In genomic region chr14:32727827-32728226, GRCh38 we compare ENCODE assay signal across 19 cellular contexts.
A peak's percentile ranks its signal among the peaks of the same experiment; 100 is the strongest.
DNase-seq lines count a peak whose midpoint lies in the region; ATAC-seq and TF ChIP-seq lines count a peak whose summit lies in the region.
"Had no signal": no experiment of that assay in that cellular context is flagged by ENCODE, and none has a peak within 500 bp of the region (broad histone marks: within the 10 kb centered on the region; RNA-seq: fewer than 3 reads in every experiment).

No MANE protein-coding gene starts in this region.

- no peak overlapping the region for H2AFZ ChIP-seq in neuron (ENCODE audit: low read depth, low read length)

- H3K4me1 ChIP-seq in neuron (ENCODE audit: insufficient read depth, low read length): peaks cover 90% of the 10 kb centered on the region
- H3K4me1 ChIP-seq in prostate gland (replicated peaks): no peaks in the 10 kb centered on the region
- H3K4me1 ChIP-seq in colonic mucosa: no peaks in the 10 kb centered on the region

- ATAC-seq in GM21528 (IDR thresholded peaks at IDR 0.05; ENCODE audit: low FRiP score, unreplicated experiment): no peak

- H3K36me3 ChIP-seq in neuron (ENCODE audit: insufficient read depth, low read length) (no peaks in the 10 kb centered on the region), prostate gland (no peaks in the 10 kb centered on the region), colonic mucosa (no peaks in the 10 kb centered on the region)

- TF ChIP-seq POLR2A in prostate gland (IDR thresholded peaks at IDR 0.05): no peak

- peak in 27 of 61 donors; percentile 10 to 56 (median 28) for DNase-seq in caudate nucleus (lab: John Stamatoyannopoulos, UW)
- DNase-seq in head of caudate nucleus: peak in 41 of 42 donors; percentile 15 to 80 (median 57)
- no peak for DNase-seq in prostate gland (ENCODE audit: low spot score)
- DNase-seq in colonic mucosa: no peak
- DNase-seq: AML-193, DMS 273 treated with DMSO at 0.1 percent for 48 hours, DND-41, H7, IMR-90, NCI-H1417, NCI-H187 treated with DMSO at 0.1 percent for 48 hours, NCI-H226, NCI-H524, NCI-H82, SIG-M5 had no signal

- TF ChIP-seq CTCF in prostate gland (IDR thresholded peaks at IDR 0.05) (no peak), colonic mucosa (IDR thresholded peaks at IDR 0.05) (no peak)

- H3K9me3 ChIP-seq in neuron (ENCODE audit: low read length): no peaks in the 10 kb centered on the region
- H3K9me3 ChIP-seq in prostate gland: no peaks in the 10 kb centered on the region
- H3K9me3 ChIP-seq in colonic mucosa: no peaks in the 10 kb centered on the region

- 88% methylated on average over 5 of the region's 5 CpGs for WGBS in prostate gland

- H3K27me3 ChIP-seq in neuron (ENCODE audit: insufficient read depth, low read length): no peaks in the 10 kb centered on the region
- H3K27me3 ChIP-seq in prostate gland (replicated peaks; ENCODE audit: insufficient read depth): no peaks in the 10 kb centered on the region
- no peaks in the 10 kb centered on the region for H3K27me3 ChIP-seq in colonic mucosa

- peak overlapping the region; percentile 55 for H3K27ac ChIP-seq in caudate nucleus (ENCODE audit: low read depth, low read length)
- peak overlapping the region; percentile 63 for H3K27ac ChIP-seq in temporal lobe (ENCODE audit: low read depth, low read length)
- no peak overlapping the region for H3K27ac ChIP-seq in prostate gland
- H3K27ac ChIP-seq in colonic mucosa: no peak overlapping the region
- H3K27ac ChIP-seq: HL-60 had no signal

- no peak overlapping the region for H3K9ac ChIP-seq in colonic mucosa (ENCODE audit: low read depth in 2 of 2, low read length in 2 of 2)

- intact Hi-C loops in head of caudate nucleus (cut with DNase I) (no loop called here), prostate gland (cut with DNase I) (no loop called here), colonic mucosa (cut with DNase I) (no loop called here)

- H3K4me3 ChIP-seq in neuron (ENCODE audit: low read length): peak overlapping the region; percentile 22
- no peak overlapping the region for H3K4me3 ChIP-seq in prostate gland
- no peak overlapping the region for H3K4me3 ChIP-seq in colonic mucosa

Comparison
In these comparisons a context has a peak if more than half of its experiments do, and no peak if none do; other contexts are left out.
1. DNase-seq: peak in head of caudate nucleus (41 of 42); none in prostate gland (single experiment) and colonic mucosa (single experiment).
2. H3K27ac ChIP-seq: peak in caudate nucleus (single experiment) and temporal lobe (single experiment); none in prostate gland (0 of 2) and colonic mucosa (single experiment).